Comparison of ENCODE assay signal across 8 cellular contexts in the genomic region with DNA sequence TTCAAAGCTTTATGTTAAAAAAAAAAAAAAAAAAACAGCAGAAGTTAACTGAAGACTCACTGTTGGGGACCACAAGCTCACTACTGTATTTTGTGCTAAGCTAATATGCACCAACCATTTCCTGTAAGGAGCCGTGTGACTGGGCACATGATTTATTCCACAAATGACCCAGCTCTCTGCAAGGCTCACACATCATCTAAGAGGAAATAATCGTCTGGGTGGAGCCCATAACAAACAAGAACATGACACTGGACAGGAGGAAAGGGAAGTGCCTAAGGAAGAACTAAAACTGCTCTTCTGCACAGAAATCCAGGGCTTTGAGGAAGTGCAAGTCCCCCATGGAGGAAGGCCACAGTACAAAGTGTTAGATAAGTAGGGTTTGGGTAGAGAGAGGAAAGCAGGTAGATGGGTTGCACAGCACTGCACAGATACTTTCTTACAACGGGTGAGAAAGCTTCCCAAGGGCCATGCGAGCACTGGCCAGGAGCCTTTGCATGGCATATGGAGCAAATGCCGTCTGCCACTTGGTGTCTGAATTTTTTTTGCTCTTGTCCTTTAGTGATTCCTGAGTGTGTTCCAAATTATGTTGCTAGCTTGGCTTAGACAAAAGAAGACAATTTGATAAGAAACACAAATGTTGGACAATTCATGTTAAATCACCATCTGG. TPM values are rescaled to one million over a fixed set of nuclear protein-coding genes. Genes with fewer than 3 reads are reported as not detected.
A peak's percentile ranks its signal among the peaks of the same experiment; 100 is the strongest.
DNase-seq lines count a peak whose midpoint lies in the region; ATAC-seq lines count a peak whose summit lies in the region.

No MANE protein-coding gene starts in this region.

- no peaks in the 10 kb centered on the region for H3K9me3 ChIP-seq in aorta (ENCODE audit: control insufficient read depth, low read length)

- H3K36me3 ChIP-seq in aorta (ENCODE audit: control insufficient read depth in 1 of 2, insufficient read depth in 2 of 2, low read length in 1 of 2): peaks cover 0 to 2% of the 10 kb centered on the region in 2 donors

- peaks cover 6 to 26% of the 10 kb centered on the region in 2 donors for H3K4me1 ChIP-seq in aorta (ENCODE audit: control insufficient read depth in 1 of 2, insufficient read depth in 2 of 2, low read length in 2 of 2)

- intact Hi-C loops in aorta (cut with DNase I): no loop called here

- no peaks in the 10 kb centered on the region for H3K27me3 ChIP-seq in aorta (ENCODE audit: control insufficient read depth in 1 of 2, insufficient read depth in 2 of 2, low read length in 1 of 2)

- H3K27ac ChIP-seq in aorta (ENCODE audit: low read depth in 1 of 2, low read length in 2 of 2): peak overlapping the region in 1 of 2 donors; percentile 95

- 8 to 9% methylated on average over 5 of the region's 5 CpGs for WGBS in aorta, 2 donors

- DNase-seq in AG08395 (ENCODE audit: low spot score) (peak; percentile 35), RPMI7951 (ENCODE audit: low read depth) (peak; percentile 82), dedifferentiated amniotic fluid mesenchymal stem cell (ENCODE audit: extremely low spot score) (peak; percentile 52), midbrain (lab: John Stamatoyannopoulos, UW) (peak; percentile 72), aorta (peak in 1 of 2 donors; percentile 66), DMS114 treated with DMSO at 0.1 percent for 48 hours (lab: John Stamatoyannopoulos, UW; ENCODE audit: unreplicated experiment) (no peak)

- no peak overlapping the region for H3K4me3 ChIP-seq in aorta (ENCODE audit: low read length in 2 of 2)

- ATAC-seq in GM18858 (IDR thresholded peaks at IDR 0.05; ENCODE audit: unreplicated experiment): peak; percentile 57
- peak; percentile 79 for ATAC-seq in HG03175 (IDR thresholded peaks at IDR 0.05; ENCODE audit: unreplicated experiment)
- peak; percentile 69 for ATAC-seq in aorta (ENCODE audit: low FRiP score)

RNA-seq across cellular contexts. Expression of a gene that starts 24.5 kb away (rescaled TPM):
- 64.9 and 85.1 TPM in 2 replicates for total RNA-seq in RPMI7951 (2014; rRNA removed; shearing (Covaris generic))
- 100 to 1,000 TPM; 101 to 131 TPM for total RNA-seq in aorta
- polyA plus RNA-seq in aorta: 100 to 1,000 TPM in 1 of 2 donors, 10 to 100 TPM in 1; 83.4 to 103 TPM

RNA-seq across cellular contexts. Expression of a gene that starts 27.5 kb away (rescaled TPM):
- 47.2 and 54.2 TPM in 2 replicates for total RNA-seq in RPMI7951 (2014; rRNA removed; shearing (Covaris generic))
- total RNA-seq in aorta: 100 to 1,000 TPM; 149 to 178 TPM
- 100 to 1,000 TPM; 118 to 139 TPM for polyA plus RNA-seq in aorta
